In genomic region chr1:36089393-36090121, GRCh38 we compare ENCODE assay signal across 6 cellular contexts. TPM values are rescaled to one million over a fixed set of nuclear protein-coding genes. Genes with fewer than 3 reads are reported as not detected.
DNase-seq lines count a peak whose midpoint lies in the region; ATAC-seq, FAIRE-seq and TF ChIP-seq lines count a peak whose summit lies in the region.

No MANE protein-coding gene starts in this region.

- intact Hi-C loops in pancreas (cut with DNase I) = loop anchor here in 2 of 3 donors (10.0 kb wide), 4 partner anchors 95 to 335 kb away; no protein-coding TSS in a partner anchor

- H3K4me3 ChIP-seq in coronary artery (peak overlapping the region; percentile 95), pancreas (peak overlapping the region; percentile 94 to 98 (median 96))

- in situ Hi-C loops in Caki2 (cut with HindIII; ENCODE audit: low pct_unique_long_range_greater_than_20kb, low sequenced_read_pairs) = no loop called here

- H3K36me3 ChIP-seq in KOPT-K1 (ENCODE audit: insufficient read depth, low read length) (peaks cover 39% of the 10 kb centered on the region), pancreas (peaks cover 0 to 13% (median 6%) of the 10 kb centered on the region in 3 donors)

- no peaks in the 10 kb centered on the region for H3K9me3 ChIP-seq in KOPT-K1 (ENCODE audit: insufficient read depth, low read length, poor library complexity, severe bottlenecking)
- no peaks in the 10 kb centered on the region for H3K9me3 ChIP-seq in pancreas

- peaks cover 0 to 9% (median 5%) of the 10 kb centered on the region in 3 donors for H3K4me1 ChIP-seq in pancreas

- H3K27ac ChIP-seq in KOPT-K1 (ENCODE audit: low read depth, low read length, poor library complexity, severe bottlenecking) = peak overlapping the region; percentile 75
- H3K27ac ChIP-seq in coronary artery = peak overlapping the region; percentile 81 to 94
- H3K27ac ChIP-seq in pancreas = peak overlapping the region in 2 of 4 donors; percentile 86

- H3K27me3 ChIP-seq in pancreas = no peaks in the 10 kb centered on the region

- TF ChIP-seq CTCF in coronary artery (IDR thresholded peaks at IDR 0.05) (no peak), pancreas (IDR thresholded peaks at IDR 0.05) (no peak)

- 4 to 6% methylated on average over 32 of the region's 32 CpGs for WGBS in pancreas, 2 donors

- no peak for FAIRE-seq in pancreas (lab: Jason Lieb, UNC)

- ATAC-seq in pancreas (peak in 3 of 4 donors; percentile 0 to 9 (median 6)), GM18870 (IDR thresholded peaks at IDR 0.05; ENCODE audit: unreplicated experiment) (no peak), HG03571 (IDR thresholded peaks at IDR 0.05; ENCODE audit: unreplicated experiment) (no peak)

- DNase-seq in Caki2 (ENCODE audit: low read depth) (peak; percentile 44), coronary artery (ENCODE audit: low spot score) (peak; percentile 70), pancreas (peak in 3 of 6 donors; percentile 19 to 47 (median 28))

RNA-seq across cellular contexts. Expression of gene ADPRS, which starts 0.9 kb away (rescaled TPM):
- total RNA-seq in Caki2 (2014; rRNA removed; shearing (Covaris generic); ENCODE audit: low replicate concordance) = 73.6 and 83.8 TPM in 2 replicates
- 10 to 100 TPM in 2 of 6 donors, 1 to 10 TPM in 4; 6.1 to 13.2 (median 8.4) TPM for total RNA-seq in pancreas
- polyA plus RNA-seq in pancreas = 10 to 100 TPM; 14.9 to 28.8 TPM

RNA-seq across cellular contexts. Expression of gene TEKT2, which starts 5.7 kb away (rescaled TPM):
- total RNA-seq in Caki2 (2014; rRNA removed; shearing (Covaris generic); ENCODE audit: low replicate concordance) = not detected in 2 replicates
- total RNA-seq in pancreas = 1 to 10 TPM; 1.3 to 2.7 (median 1.6) TPM
- 10 to 100 TPM in 1 of 2 donors, 1 to 10 TPM in 1; 6.5 to 17.6 TPM for polyA plus RNA-seq in pancreas

RNA-seq across cellular contexts. Expression of gene COL8A2, which starts 35.5 kb away (rescaled TPM):
- total RNA-seq in Caki2 (2014; rRNA removed; shearing (Covaris generic); ENCODE audit: low replicate concordance) = not detected in 2 replicates
- total RNA-seq in pancreas = 1 to 10 TPM in 2 of 6 donors, under 1 TPM in 4; 0.12 to 3.3 (median 0.34) TPM
- under 1 TPM; 0.31 to 0.42 TPM for polyA plus RNA-seq in pancreas

RNA-seq across cellular contexts. Expression of gene TRAPPC3, which starts 59.7 kb away (rescaled TPM):
- total RNA-seq in Caki2 (2014; rRNA removed; shearing (Covaris generic); ENCODE audit: low replicate concordance) = 138 and 155 TPM in 2 replicates
- total RNA-seq in pancreas = 10 to 100 TPM; 24.6 to 29.5 (median 27.0) TPM
- 10 to 100 TPM; 21.8 to 41.5 TPM for polyA plus RNA-seq in pancreas

Comparison
In these comparisons a context has a peak if more than half of its experiments do, and no peak if none do; other contexts are left out.
1. ATAC-seq: peak in pancreas (3 of 4); none in GM18870 (single experiment) and HG03571 (single experiment).